32 cellular contexts compared by ENCODE assay signal in the genomic region with DNA sequence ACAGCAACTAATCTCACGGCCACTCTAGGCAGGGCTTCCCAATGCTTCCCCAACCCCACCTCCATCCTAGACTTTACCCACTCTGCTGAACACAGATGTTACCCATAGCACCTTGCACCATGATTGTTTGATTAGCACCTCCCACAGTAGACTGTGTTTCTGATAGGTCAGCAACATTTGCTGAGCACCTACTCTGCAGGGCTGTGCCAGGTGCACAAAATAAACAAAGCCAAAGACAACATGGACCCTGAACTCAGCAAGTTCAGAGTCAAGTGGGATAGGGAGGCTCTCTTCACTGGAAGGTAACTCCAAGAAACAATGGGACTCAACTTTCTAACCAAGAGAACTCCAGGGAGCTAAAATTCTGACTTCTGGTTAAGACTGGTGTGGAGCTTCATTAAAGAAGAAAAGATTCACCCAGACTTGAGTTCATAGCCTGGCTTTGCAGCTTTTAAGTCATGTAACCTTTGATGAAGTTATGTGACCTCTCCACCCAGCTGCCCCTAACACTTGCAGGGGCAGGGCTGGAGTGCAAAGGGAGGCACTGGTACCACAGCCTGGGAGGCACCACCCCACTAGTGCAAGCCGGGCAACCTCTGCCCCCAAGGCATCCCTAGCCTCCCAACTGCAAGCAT. TPM values are rescaled to one million over a fixed set of nuclear protein-coding genes. Genes with fewer than 3 reads are reported as not detected.
DNase-seq lines count a peak whose midpoint lies in the region; ATAC-seq, FAIRE-seq and TF ChIP-seq lines count a peak whose summit lies in the region.
"Had no signal": no experiment of that assay in that cellular context is flagged by ENCODE, and none has a peak within 500 bp of the region (broad histone marks: within the 10 kb centered on the region; RNA-seq: fewer than 3 reads in every experiment).

No MANE protein-coding gene starts in this region.

- H3K27me3 ChIP-seq in MM.1S (replicated peaks; ENCODE audit: insufficient read depth, low read length) = no peaks in the 10 kb centered on the region
- H3K27me3 ChIP-seq in hepatocyte = peaks cover 12% of the 10 kb centered on the region
- peaks cover 0 to 2% of the 10 kb centered on the region in 2 donors for H3K27me3 ChIP-seq in small intestine (ENCODE audit: control insufficient read depth in 2 of 2, insufficient read depth in 2 of 2, low read length in 2 of 2)
- peaks cover 9% of the 10 kb centered on the region for H3K27me3 ChIP-seq in upper lobe of right lung

- H3K4me2 ChIP-seq in MM.1S (ENCODE audit: low read depth, low read length) = no peak overlapping the region
- H3K4me2 ChIP-seq in hepatocyte = peak overlapping the region; percentile 43

- H3K9ac ChIP-seq in MM.1S (ENCODE audit: low read length) = no peak overlapping the region

- H3K4me1 ChIP-seq in MM.1S (ENCODE audit: low read length) = peaks cover 8% of the 10 kb centered on the region; the same call in 1 of the 2 replicates
- H3K4me1 ChIP-seq in hepatocyte (ENCODE audit: insufficient read depth) = peaks cover 18% of the 10 kb centered on the region
- H3K4me1 ChIP-seq in small intestine (ENCODE audit: control insufficient read depth in 2 of 2, insufficient read depth in 1 of 2, low read depth in 1 of 2, low read length in 1 of 2) = peaks cover 4 to 5% of the 10 kb centered on the region in 2 donors
- peaks cover 12% of the 10 kb centered on the region for H3K4me1 ChIP-seq in upper lobe of right lung
- H3K4me1 ChIP-seq: foreskin keratinocyte, prostate gland had no signal

- H3K36me3 ChIP-seq in MM.1S (replicated peaks; ENCODE audit: insufficient read depth, low read length) (no peaks in the 10 kb centered on the region), hepatocyte (replicated peaks; ENCODE audit: insufficient read depth, low read depth) (no peaks in the 10 kb centered on the region), small intestine (ENCODE audit: control insufficient read depth in 2 of 2, insufficient read depth in 2 of 2, low read length in 2 of 2) (no peaks in the 10 kb centered on the region), upper lobe of right lung (no peaks in the 10 kb centered on the region)
- H3K36me3 ChIP-seq: esophagus muscularis mucosa, neutrophil, prostate gland, sigmoid colon, uterus had no signal

- H3K4me3 ChIP-seq in MM.1S (ENCODE audit: low read length) (no peak overlapping the region), hepatocyte (no peak overlapping the region), small intestine (ENCODE audit: low read depth in 1 of 2, low read length in 2 of 2) (no peak overlapping the region), upper lobe of right lung (no peak overlapping the region)
- H3K4me3 ChIP-seq: esophagus muscularis mucosa, prostate gland, sigmoid colon, SK-N-MC, uterus had no signal

- H3K27ac ChIP-seq in MM.1S (ENCODE audit: low read length) = no peak overlapping the region
- peak overlapping the region; percentile 64 for H3K27ac ChIP-seq in hepatocyte
- H3K27ac ChIP-seq in small intestine (ENCODE audit: low read depth in 1 of 2, low read length in 1 of 2) = no peak overlapping the region
- H3K27ac ChIP-seq in upper lobe of right lung = no peak overlapping the region
- H3K27ac ChIP-seq: esophagus muscularis mucosa, foreskin keratinocyte, neutrophil, prostate gland, sigmoid colon, SK-N-MC, uterus had no signal

- H3K9me3 ChIP-seq in MM.1S (replicated peaks; ENCODE audit: insufficient read depth, low read length) = no peaks in the 10 kb centered on the region
- H3K9me3 ChIP-seq in hepatocyte (ENCODE audit: low read depth) = no peaks in the 10 kb centered on the region
- no peaks in the 10 kb centered on the region for H3K9me3 ChIP-seq in small intestine (ENCODE audit: control insufficient read depth, low read depth)
- no peaks in the 10 kb centered on the region for H3K9me3 ChIP-seq in upper lobe of right lung
- H3K9me3 ChIP-seq: esophagus muscularis mucosa, neutrophil, prostate gland, sigmoid colon, uterus had no signal

- no peak for FAIRE-seq in small intestine (lab: Jason Lieb, UNC)
- FAIRE-seq: A204.1, G401.6, TTC549 had no signal

- H4K20me1 ChIP-seq in MM.1S (ENCODE audit: insufficient read depth, low read length) = no peaks in the 10 kb centered on the region
- no peaks in the 10 kb centered on the region for H4K20me1 ChIP-seq in hepatocyte (ENCODE audit: insufficient read depth, poor library complexity, severe bottlenecking)

- no peak for ATAC-seq in upper lobe of right lung
- no peak for ATAC-seq in HG02759 (IDR thresholded peaks at IDR 0.05; ENCODE audit: unreplicated experiment)
- ATAC-seq: activated T-helper 17 cell treated with anti-CD3 and anti-CD28 coated beads, Interleukin-2, amount 50 U/mL, for 72 hours; foreskin keratinocyte had no signal

- H3K9me2 ChIP-seq in MM.1S (replicated peaks; ENCODE audit: insufficient read depth, low read length) = no peaks in the 10 kb centered on the region
- H3K9me2 ChIP-seq in hepatocyte (replicated peaks; ENCODE audit: insufficient read depth) = no peaks in the 10 kb centered on the region

- H2AFZ ChIP-seq in MM.1S (ENCODE audit: low read length) = 0 out of 2 replicates have a peak overlapping the region, but pooled peaks have one; percentile 3
- H2AFZ ChIP-seq in hepatocyte = no peak overlapping the region

- H3K79me2 ChIP-seq in MM.1S (ENCODE audit: low read length) (no peaks in the 10 kb centered on the region), hepatocyte (no peaks in the 10 kb centered on the region)

- H3F3A ChIP-seq in MM.1S (ENCODE audit: insufficient read depth, low read length) = no peaks in the 10 kb centered on the region

- DNase-seq in NCI-H1105 treated with DMSO at 0.1 percent for 48 hours (lab: John Stamatoyannopoulos, UW) (peak; percentile 10), NCI-H1105 (lab: John Stamatoyannopoulos, UW) (no peak), MM.1S (peak; percentile 26), hepatocyte (ENCODE audit: low spot score) (peak; percentile 60), small intestine (peak; percentile 77), upper lobe of right lung (no peak), erythroblast (lab: John Stamatoyannopoulos, UW) (no peak)
- DNase-seq: activated CD4-positive, alpha-beta memory T cell treated with anti-CD3 and anti-CD28 coated beads for 36 hours; activated CD4-positive, CD25-positive, alpha-beta regulatory T cell treated with anti-CD3 and anti-CD28 coated beads, Interleukin-2, amount 50 U/mL, for 72 hours; activated CD8-positive, alpha-beta memory T cell treated with anti-CD3 and anti-CD28 coated beads, Interleukin-2, amount 50 U/mL, for 48 hours; AML-193; anterior cingulate cortex; CD4-positive, alpha-beta memory T cell; endodermal cell; foreskin keratinocyte; GOT3; NCI-H1417 treated with DMSO at 0.1 percent for 48 hours; NCI-H2171; NCI-H524 treated with DMSO at 0.1 percent for 48 hours; sigmoid colon; stimulated activated CD4-positive, alpha-beta T cell treated with anti-CD3 and anti-CD28 coated beads, Interleukin-15, amount 100 ng/mL, for 24 hours; stimulated activated naive CD4-positive, alpha-beta T cell treated with Interleukin-2 at 50 U/mL for 16 hours; uterus had no signal

- TF ChIP-seq CTCF in MM.1S (IDR thresholded peaks at IDR 0.05; ENCODE audit: low read length) = no peak
- TF ChIP-seq CTCF in hepatocyte (IDR thresholded peaks at IDR 0.05; ENCODE audit: poor library complexity) = no peak
- TF ChIP-seq CTCF in upper lobe of right lung (IDR thresholded peaks at IDR 0.05) = no peak

- TF ChIP-seq POLR2A in erythroblast (IDR thresholded peaks at IDR 0.05; ENCODE audit: low read length) = no peak

- intact Hi-C loops in upper lobe of right lung (cut with DNase I) = no loop called here

- 85% methylated on average over 2 of the region's 2 CpGs for WGBS in hepatocyte (ENCODE audit: low lambda C conversion rate, missing lambda C conversion rate)
- WGBS in small intestine, 3 donors = 31 to 62% (median 45%) methylated on average over 2 of the region's 2 CpGs

RNA-seq across cellular contexts. Expression of gene RTN4RL2, which starts 6.7 kb away (rescaled TPM):
- total RNA-seq in hepatocyte (1.4 and 2.4 TPM in 2 replicates), upper lobe of right lung (3.2 TPM)
- polyA plus RNA-seq in hepatocyte (5.8 and 10.6 TPM in 2 replicates), small intestine (under 1 TPM in 1 of 3 donors, not detected in 2; 0.70 TPM)

RNA-seq across cellular contexts. Expression of gene SLC43A3, which starts 26.7 kb away (rescaled TPM):
- total RNA-seq in hepatocyte (10.5 and 19.3 TPM in 2 replicates), upper lobe of right lung (117 TPM)
- polyA plus RNA-seq in hepatocyte (13.5 and 20.7 TPM in 2 replicates), small intestine (10 to 100 TPM in 1 of 3 donors, 1 to 10 TPM in 2; 2.4 to 13.8 (median 4.9) TPM)

Comparison
In these comparisons a context has a peak if more than half of its experiments do, and no peak if none do; other contexts are left out.
1. DNase-seq: peak in NCI-H1105 treated with DMSO at 0.1 percent for 48 hours (single experiment), MM.1S (single experiment), hepatocyte (single experiment) and small intestine (single experiment); none in NCI-H1105 (single experiment), upper lobe of right lung (single experiment) and erythroblast (0 of 2).